Comparison of ENCODE assay signal across 18 cellular contexts in the genomic region with DNA sequence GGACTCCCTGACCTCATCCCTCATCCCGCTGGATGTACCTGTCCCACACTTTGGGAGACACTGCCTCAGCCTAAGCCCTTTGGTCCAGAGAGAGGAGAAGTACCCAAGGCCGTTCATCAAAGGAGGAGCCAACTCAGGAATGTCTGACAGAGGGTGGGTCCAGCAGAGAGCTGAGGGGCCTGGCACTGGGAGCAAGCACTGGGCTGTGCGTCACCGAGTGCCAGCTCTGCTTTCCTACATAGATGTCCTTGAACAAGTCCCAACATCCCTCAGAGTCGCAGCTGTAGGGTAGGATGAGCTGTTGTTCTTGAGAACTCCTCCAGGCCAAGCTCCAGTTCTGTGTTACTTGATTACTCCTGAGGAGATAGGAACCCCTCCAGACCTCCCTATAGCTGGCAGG.
A peak's percentile ranks its signal among the peaks of the same experiment; 100 is the strongest.
DNase-seq lines count a peak whose midpoint lies in the region; ATAC-seq and TF ChIP-seq lines count a peak whose summit lies in the region.
"Had no signal": no experiment of that assay in that cellular context is flagged by ENCODE, and none has a peak within 500 bp of the region (broad histone marks: within the 10 kb centered on the region; RNA-seq: fewer than 3 reads in every experiment).

No MANE protein-coding gene starts in this region.

- POLR2A ChIA-PET in CD4-positive, alpha-beta T cell (lab: Charles Lee): interaction anchor here (0.5 to 0.9 kb wide), 2 partner anchors 9 to 166 kb away, joined by 3 to 4 read pairs; no protein-coding TSS in a partner anchor
- POLR2A ChIA-PET in naive thymus-derived CD4-positive, alpha-beta T cell (lab: Charles Lee): interaction anchor here (1.3 to 1.7 kb wide), 2 partner anchors 10 to 19 kb away, joined by 4 to 10 read pairs; no protein-coding TSS in a partner anchor

- no peak for TF ChIP-seq POLR2A in adrenal gland (IDR thresholded peaks at IDR 0.05)

- H3K9me3 ChIP-seq in BLaER1 (no peaks in the 10 kb centered on the region), adrenal gland (replicated peaks in 1 of 3) (no peaks in the 10 kb centered on the region)
- H3K9me3 ChIP-seq in CD4-positive, alpha-beta T cell (ENCODE audit: control insufficient read depth, low read length): no peaks in the 10 kb centered on the region
- H3K9me3 ChIP-seq in naive thymus-derived CD4-positive, alpha-beta T cell (ENCODE audit: control insufficient read depth in 2 of 3, low read length in 3 of 3): no peaks in the 10 kb centered on the region
- H3K9me3 ChIP-seq: SJSA1 had no signal

- ATAC-seq in CD4-positive, alpha-beta T cell (ENCODE audit: poor library complexity): no peak
- ATAC-seq in naive thymus-derived CD4-positive, alpha-beta T cell: no peak
- ATAC-seq in GM18520 (IDR thresholded peaks at IDR 0.05; ENCODE audit: unreplicated experiment) (no peak), HG03108 (IDR thresholded peaks at IDR 0.05; ENCODE audit: unreplicated experiment) (no peak)
- ATAC-seq: GM12878, K562 had no signal

- no peaks in the 10 kb centered on the region for H3K27me3 Mint-ChIP-seq in CD4-positive, alpha-beta T cell
- peaks cover 0 to 18% (median 0%) of the 10 kb centered on the region in 5 donors for H3K27me3 Mint-ChIP-seq in naive thymus-derived CD4-positive, alpha-beta T cell

- H3K27ac Mint-ChIP-seq in CD4-positive, alpha-beta T cell: peak overlapping the region; percentile 67
- H3K27ac Mint-ChIP-seq in naive thymus-derived CD4-positive, alpha-beta T cell: peak overlapping the region in 7 of 9 donors; percentile 60 to 96 (median 92)

- H3K36me3 ChIP-seq in BLaER1 (no peaks in the 10 kb centered on the region), adrenal gland (replicated peaks in 1 of 2) (no peaks in the 10 kb centered on the region)
- no peaks in the 10 kb centered on the region for H3K36me3 ChIP-seq in naive thymus-derived CD4-positive, alpha-beta T cell (ENCODE audit: control insufficient read depth in 2 of 3, insufficient read depth in 3 of 3, low read length in 3 of 3)
- H3K36me3 ChIP-seq: SJSA1 had no signal

- TF ChIP-seq CTCF in CD4-positive, alpha-beta T cell (IDR thresholded peaks at IDR 0.05): no peak
- TF ChIP-seq CTCF in adrenal gland (IDR thresholded peaks at IDR 0.05): no peak

- peak overlapping the region; percentile 87 for H3K4me2 ChIP-seq in BLaER1

- peaks cover 78% of the 10 kb centered on the region for H3K4me1 Mint-ChIP-seq in CD4-positive, alpha-beta T cell (ENCODE audit: low read depth)
- peaks cover 40 to 81% (median 72%) of the 10 kb centered on the region in 7 donors for H3K4me1 Mint-ChIP-seq in naive thymus-derived CD4-positive, alpha-beta T cell

- CTCF ChIA-PET in CD4-positive, alpha-beta T cell (lab: Charles Lee): interaction anchor here (1.3 to 3.1 kb wide), 2 partner anchors 9 to 10 kb away, joined by 3 to 13 read pairs; no protein-coding TSS in a partner anchor
- CTCF ChIA-PET in naive thymus-derived CD4-positive, alpha-beta T cell (lab: Charles Lee): interaction anchor here (0.7 to 2.7 kb wide), 3 partner anchors 10 to 163 kb away, joined by 4 to 9 read pairs (median 8); no protein-coding TSS in a partner anchor

- H3K36me3 Mint-ChIP-seq in CD4-positive, alpha-beta T cell (ENCODE audit: low read depth): no peaks in the 10 kb centered on the region
- H3K36me3 Mint-ChIP-seq in naive thymus-derived CD4-positive, alpha-beta T cell: peaks cover 0 to 4% (median 0%) of the 10 kb centered on the region in 5 donors

- no peaks in the 10 kb centered on the region for H3K9me3 Mint-ChIP-seq in CD4-positive, alpha-beta T cell
- no peaks in the 10 kb centered on the region for H3K9me3 Mint-ChIP-seq in naive thymus-derived CD4-positive, alpha-beta T cell
- H3K9me3 Mint-ChIP-seq: H9 had no signal

- WGBS in adrenal gland, 4 donors: 55 to 64% (median 64%) methylated on average over 5 of the region's 5 CpGs; no CpG with 5 or more reads in 1 of the 4 donors

- no peak overlapping the region for H3K4me3 ChIP-seq in BLaER1
- no peak overlapping the region for H3K4me3 ChIP-seq in adrenal gland
- H3K4me3 ChIP-seq in naive thymus-derived CD4-positive, alpha-beta T cell (ENCODE audit: low read length): no peak overlapping the region
- H3K4me3 ChIP-seq: GM12878, K562, SJSA1 had no signal

- H3K4me3 Mint-ChIP-seq in CD4-positive, alpha-beta T cell: no peak overlapping the region
- peak overlapping the region in 2 of 10 donors; percentile 10 to 49 for H3K4me3 Mint-ChIP-seq in naive thymus-derived CD4-positive, alpha-beta T cell
- H3K4me3 Mint-ChIP-seq: B cell, H9 had no signal

- no peaks in the 10 kb centered on the region for H4K20me1 ChIP-seq in BLaER1

- peaks cover 75% of the 10 kb centered on the region for H3K4me1 ChIP-seq in BLaER1
- peaks cover 5 to 14% of the 10 kb centered on the region in 2 donors for H3K4me1 ChIP-seq in adrenal gland (replicated peaks in 1 of 2)
- H3K4me1 ChIP-seq in naive thymus-derived CD4-positive, alpha-beta T cell (ENCODE audit: control insufficient read depth in 2 of 2, insufficient read depth in 2 of 2, low read length in 2 of 2): peaks cover 45 to 48% of the 10 kb centered on the region in 2 donors
- H3K4me1 ChIP-seq: SJSA1 had no signal

- no peak overlapping the region; the same call in 1 of the 2 replicates for H3K9ac ChIP-seq in BLaER1

- H3K27me3 ChIP-seq in BLaER1 (no peaks in the 10 kb centered on the region), adrenal gland (no peaks in the 10 kb centered on the region)
- no peaks in the 10 kb centered on the region for H3K27me3 ChIP-seq in CD4-positive, alpha-beta T cell (ENCODE audit: control insufficient read depth, insufficient read depth, low read length)
- no peaks in the 10 kb centered on the region for H3K27me3 ChIP-seq in naive thymus-derived CD4-positive, alpha-beta T cell (ENCODE audit: control insufficient read depth in 2 of 2, insufficient read depth in 2 of 2, low read length in 2 of 2)

- peak overlapping the region; percentile 84; the same call in 1 of the 2 replicates for H3K27ac ChIP-seq in BLaER1
- H3K27ac ChIP-seq in CD4-positive, alpha-beta T cell (ENCODE audit: low read depth, low read length): no peak overlapping the region
- no peak overlapping the region for H3K27ac ChIP-seq in adrenal gland
- H3K27ac ChIP-seq in naive thymus-derived CD4-positive, alpha-beta T cell (ENCODE audit: low read depth, low read length): peak overlapping the region; percentile 58
- H3K27ac ChIP-seq: HL-60, RWPE1, SJSA1 had no signal

- intact Hi-C loops in CD4-positive, alpha-beta T cell (cut with DNase I, micrococcal nuclease): no loop called here
- intact Hi-C loops in adrenal gland (cut with DNase I): no loop called here
- intact Hi-C loops in naive thymus-derived CD4-positive, alpha-beta T cell (cut with micrococcal nuclease): no loop called here

- no peak for DNase-seq in CD4-positive, alpha-beta T cell
- peak in 6 of 7 donors; percentile 62 to 75 (median 66) for DNase-seq in adrenal gland
- no peak for DNase-seq in naive thymus-derived CD4-positive, alpha-beta T cell
- DNase-seq in C1 segment of cervical spinal cord (lab: John Stamatoyannopoulos, UW): no peak
- no peak for DNase-seq in retina
- DNase-seq: H9, NCI-H146, NCI-H2081 treated with DMSO at 0.1 percent for 48 hours, NCI-H2227 treated with DMSO at 0.1 percent for 48 hours had no signal

Comparison
In these comparisons a context has a peak if more than half of its experiments do, and no peak if none do; other contexts are left out.
1. H3K27ac ChIP-seq: peak in BLaER1 (single experiment) and naive thymus-derived CD4-positive, alpha-beta T cell (single experiment); none in CD4-positive, alpha-beta T cell (single experiment) and adrenal gland (0 of 5).
2. DNase-seq: peak in adrenal gland (6 of 7); none in CD4-positive, alpha-beta T cell (0 of 10), naive thymus-derived CD4-positive, alpha-beta T cell (0 of 9), C1 segment of cervical spinal cord (0 of 14) and retina (single experiment).